In the genomic region with DNA sequence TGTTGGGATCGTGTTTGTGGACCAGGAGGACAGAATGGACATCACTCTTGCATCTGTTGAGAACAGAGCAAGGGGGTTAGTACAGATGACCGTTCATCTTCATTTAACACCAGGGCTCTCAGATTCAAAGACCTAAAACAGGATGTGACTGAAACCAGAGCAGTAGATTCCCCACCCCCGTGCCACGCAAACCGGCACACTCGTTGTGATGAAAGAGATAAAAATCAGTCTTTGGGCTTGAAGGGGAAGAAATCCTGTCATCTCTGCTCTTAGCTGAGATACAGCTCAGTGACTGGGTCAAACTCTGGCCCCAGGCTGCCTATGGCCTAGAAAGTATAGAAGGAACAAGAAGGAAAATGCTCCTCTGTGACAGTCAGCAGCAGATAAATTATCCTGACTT, we compare ENCODE assay signal across 8 cellular contexts.
A peak's percentile ranks its signal among the peaks of the same experiment; 100 is the strongest.
DNase-seq lines count a peak whose midpoint lies in the region; ATAC-seq lines count a peak whose summit lies in the region.

No MANE protein-coding gene starts in this region.

- H3K9me3 ChIP-seq in KOPT-K1 (ENCODE audit: insufficient read depth, low read length, poor library complexity, severe bottlenecking) (no peaks in the 10 kb centered on the region), SJCRH30 (replicated peaks) (no peaks in the 10 kb centered on the region)

- no peaks in the 10 kb centered on the region for H3K27me3 Mint-ChIP-seq in activated CD4-positive, alpha-beta memory T cell treated with anti-CD3 and anti-CD28 coated beads for 36 hours

- peaks cover 72% of the 10 kb centered on the region for H3K4me1 Mint-ChIP-seq in activated CD4-positive, alpha-beta memory T cell treated with anti-CD3 and anti-CD28 coated beads for 36 hours (ENCODE audit: low read depth)

- H3K36me3 Mint-ChIP-seq in activated CD4-positive, alpha-beta memory T cell treated with anti-CD3 and anti-CD28 coated beads for 36 hours, result peaks cover 43% of the 10 kb centered on the region

- H3K27ac ChIP-seq in KOPT-K1 (ENCODE audit: low read depth, low read length, poor library complexity, severe bottlenecking) (peak overlapping the region; percentile 11), SJCRH30 (no peak overlapping the region)

- no peaks in the 10 kb centered on the region for H3K36me3 ChIP-seq in KOPT-K1 (ENCODE audit: insufficient read depth, low read length)
- no peaks in the 10 kb centered on the region for H3K36me3 ChIP-seq in SJCRH30

- ATAC-seq in HG03196 (IDR thresholded peaks at IDR 0.05; ENCODE audit: unreplicated experiment), result no peak

- no peak overlapping the region for H3K4me3 ChIP-seq in SJCRH30

- CTCF ChIA-PET in activated CD4-positive, alpha-beta memory T cell treated with anti-CD3 and anti-CD28 coated beads for 36 hours (lab: Charles Lee), result interaction anchor here (1.2 to 6.1 kb wide), 6 partner anchors 12 to 396 kb away, joined by 3 to 50 read pairs (median 4); no protein-coding TSS in a partner anchor

- peak overlapping the region; percentile 100 for H3K27ac Mint-ChIP-seq in activated CD4-positive, alpha-beta memory T cell treated with anti-CD3 and anti-CD28 coated beads for 36 hours

- intact Hi-C loops in activated CD4-positive, alpha-beta memory T cell treated with anti-CD3 and anti-CD28 coated beads for 36 hours (cut with micrococcal nuclease), result loop anchor here (1.0 to 5.0 kb wide), 7 partner anchors 11 to 548 kb away; partner anchors contain the start of genes SCAF4 and SOD1
- intact Hi-C loops in posterior vena cava (cut with DNase I) (no loop called here), cardiac septum (cut with DNase I) (no loop called here)

- peak; percentile 92 for DNase-seq in activated CD4-positive, alpha-beta memory T cell treated with anti-CD3 and anti-CD28 coated beads for 36 hours
- DNase-seq in central memory CD4-positive, alpha-beta T cell, result peak; percentile 70
- DNase-seq in stimulated activated CD8-positive, alpha-beta memory T cell treated with anti-CD3 and anti-CD28 coated beads, Interleukin-15, amount 100 ng/mL, for 4 hours (ENCODE audit: low read depth in 2 of 2), result peak; percentile 23 to 63
- DNase-seq in posterior vena cava (ENCODE audit: low spot score), result no peak
- no peak for DNase-seq in SJCRH30
- DNase-seq in cardiac septum (ENCODE audit: low spot score), result no peak

- peak overlapping the region; percentile 72 for H3K4me3 Mint-ChIP-seq in activated CD4-positive, alpha-beta memory T cell treated with anti-CD3 and anti-CD28 coated beads for 36 hours

- no peaks in the 10 kb centered on the region for H3K9me3 Mint-ChIP-seq in activated CD4-positive, alpha-beta memory T cell treated with anti-CD3 and anti-CD28 coated beads for 36 hours

- peaks cover 9% of the 10 kb centered on the region; the same call in 1 of the 2 replicates for H3K4me1 ChIP-seq in SJCRH30

- POLR2A ChIA-PET in activated CD4-positive, alpha-beta memory T cell treated with anti-CD3 and anti-CD28 coated beads for 36 hours (lab: Charles Lee), result interaction anchor here (1.0 to 5.1 kb wide), 4 partner anchors 9 to 89 kb away, joined by 3 to 53 read pairs (median 4); no protein-coding TSS in a partner anchor

- no peaks in the 10 kb centered on the region for H3K27me3 ChIP-seq in SJCRH30

Comparison
In these comparisons a context has a peak if more than half of its experiments do, and no peak if none do; other contexts are left out.
1. DNase-seq: peak in activated CD4-positive, alpha-beta memory T cell treated with anti-CD3 and anti-CD28 coated beads for 36 hours (single experiment), central memory CD4-positive, alpha-beta T cell (single experiment) and stimulated activated CD8-positive, alpha-beta memory T cell treated with anti-CD3 and anti-CD28 coated beads, Interleukin-15, amount 100 ng/mL, for 4 hours (2 of 2); none in posterior vena cava (single experiment), SJCRH30 (0 of 2) and cardiac septum (single experiment).